In genomic region chr4:153638011-153638410, GRCh38 we compare ENCODE assay signal across 16 cellular contexts. TPM values are rescaled to one million over a fixed set of nuclear protein-coding genes. Genes with fewer than 3 reads are reported as not detected.
DNase-seq lines count a peak whose midpoint lies in the region; ATAC-seq, FAIRE-seq and TF ChIP-seq lines count a peak whose summit lies in the region.
"Had no signal": no experiment of that assay in that cellular context is flagged by ENCODE, and none has a peak within 500 bp of the region (broad histone marks: within the 10 kb centered on the region; RNA-seq: fewer than 3 reads in every experiment).

No MANE protein-coding gene starts in this region.

- no peak for FAIRE-seq in GM12892 (lab: Jason Lieb, UNC)

- H3K4me3 Mint-ChIP-seq in activated T-cell treated with anti-CD3 and anti-CD28 coated beads, Interleukin-2, amount 50 U/mL, for 24 hours: no peak overlapping the region
- H3K4me3 Mint-ChIP-seq in immature natural killer cell: no peak overlapping the region
- no peak overlapping the region for H3K4me3 Mint-ChIP-seq in stimulated activated effector memory CD8-positive, alpha-beta T cell treated with anti-CD3 and anti-CD28 coated beads, Interleukin-12 subunit alpha, Interleukin-12 subunit beta, amount 100 ng/mL, for 72 hours
- H3K4me3 Mint-ChIP-seq: HFFc6, IgD-negative memory B cell had no signal

- DNase-seq in activated T-cell treated with anti-CD3 and anti-CD28 coated beads, Interleukin-2, amount 50 U/mL, for 24 hours: no peak
- no peak for DNase-seq in activated T-cell treated with anti-CD3 and anti-CD28 coated beads, Interleukin-2, amount 50 U/mL, for 1 hour
- DNase-seq in GM12892 (ENCODE audit: insufficient read length) (no peak), immature natural killer cell (no peak), MM.1S (no peak), NCI-H82 treated with DMSO at 0.1 percent for 48 hours (lab: John Stamatoyannopoulos, UW; ENCODE audit: unreplicated experiment) (no peak)
- DNase-seq in stimulated activated effector memory CD8-positive, alpha-beta T cell treated with anti-CD3 and anti-CD28 coated beads, Interleukin-12 subunit alpha, Interleukin-12 subunit beta, amount 100 ng/mL, for 72 hours (ENCODE audit: low spot score in 2 of 2): no peak
- DNase-seq: AML-193, Calu3, DMS 273 treated with DMSO at 0.1 percent for 48 hours, HCEC 1CT, HFFc6 had no signal

- H3K9me3 Mint-ChIP-seq in activated T-cell treated with anti-CD3 and anti-CD28 coated beads, Interleukin-2, amount 50 U/mL, for 24 hours: no peaks in the 10 kb centered on the region
- H3K9me3 Mint-ChIP-seq in immature natural killer cell: no peaks in the 10 kb centered on the region
- no peaks in the 10 kb centered on the region for H3K9me3 Mint-ChIP-seq in stimulated activated effector memory CD8-positive, alpha-beta T cell treated with anti-CD3 and anti-CD28 coated beads, Interleukin-12 subunit alpha, Interleukin-12 subunit beta, amount 100 ng/mL, for 72 hours
- H3K9me3 Mint-ChIP-seq: HFFc6, IgD-negative memory B cell had no signal

- no peaks in the 10 kb centered on the region for H4K20me1 ChIP-seq in MM.1S (ENCODE audit: insufficient read depth, low read length)

- no peaks in the 10 kb centered on the region for H3K36me3 ChIP-seq in MM.1S (replicated peaks; ENCODE audit: insufficient read depth, low read length)

- no peaks in the 10 kb centered on the region for H3K79me2 ChIP-seq in MM.1S (ENCODE audit: low read length)

- H3K9me3 ChIP-seq in MM.1S (replicated peaks; ENCODE audit: insufficient read depth, low read length): no peaks in the 10 kb centered on the region
- H3K9me3 ChIP-seq: BLaER1 had no signal

- H3K27me3 Mint-ChIP-seq in activated T-cell treated with anti-CD3 and anti-CD28 coated beads, Interleukin-2, amount 50 U/mL, for 24 hours: no peaks in the 10 kb centered on the region
- H3K27me3 Mint-ChIP-seq in immature natural killer cell (ENCODE audit: low read depth in 3 of 3): peaks cover 0 to 8% (median 4%) of the 10 kb centered on the region in 3 donors
- H3K27me3 Mint-ChIP-seq: IgD-negative memory B cell had no signal

- no peak overlapping the region for H3K4me3 ChIP-seq in MM.1S (ENCODE audit: low read length)
- H3K4me3 ChIP-seq: BLaER1 had no signal

- H3K4me2 ChIP-seq in MM.1S (ENCODE audit: low read depth, low read length): no peak overlapping the region
- H3K4me2 ChIP-seq: BLaER1 had no signal

- peak; percentile 50; the same call in 1 of the 2 replicates for TF ChIP-seq POLR2A in GM12892 (IDR thresholded peaks at IDR 0.05; ENCODE audit: low read depth, low read length)

- peaks cover 13% of the 10 kb centered on the region for H3K4me1 Mint-ChIP-seq in activated T-cell treated with anti-CD3 and anti-CD28 coated beads, Interleukin-2, amount 50 U/mL, for 24 hours (ENCODE audit: low read depth)
- peaks cover under 1 to 2% of the 10 kb centered on the region in 2 donors for H3K4me1 Mint-ChIP-seq in immature natural killer cell
- H3K4me1 Mint-ChIP-seq in stimulated activated effector memory CD8-positive, alpha-beta T cell treated with anti-CD3 and anti-CD28 coated beads, Interleukin-12 subunit alpha, Interleukin-12 subunit beta, amount 100 ng/mL, for 72 hours: peaks cover 8% of the 10 kb centered on the region

- H3K4me1 ChIP-seq in MM.1S (ENCODE audit: low read length): no peaks in the 10 kb centered on the region

- no peak overlapping the region for H3K9ac ChIP-seq in MM.1S (ENCODE audit: low read length)
- H3K9ac ChIP-seq: BLaER1 had no signal

- no peaks in the 10 kb centered on the region for H3F3A ChIP-seq in MM.1S (ENCODE audit: insufficient read depth, low read length)

- no peak overlapping the region for H3K27ac ChIP-seq in MM.1S (ENCODE audit: low read length)
- H3K27ac ChIP-seq: 22Rv1, BLaER1 had no signal

- no peak for ATAC-seq in stimulated activated effector memory CD8-positive, alpha-beta T cell treated with anti-CD3 and anti-CD28 coated beads, Interleukin-12 subunit alpha, Interleukin-12 subunit beta, amount 100 ng/mL, for 72 hours
- no peak for ATAC-seq in GM19455 (IDR thresholded peaks at IDR 0.05; ENCODE audit: unreplicated experiment)

- no peaks in the 10 kb centered on the region for H3K27me3 ChIP-seq in MM.1S (replicated peaks; ENCODE audit: insufficient read depth, low read length)
- H3K27me3 ChIP-seq: BLaER1 had no signal

- no peaks in the 10 kb centered on the region for H3K9me2 ChIP-seq in MM.1S (replicated peaks; ENCODE audit: insufficient read depth, low read length)

- no peak overlapping the region for H2AFZ ChIP-seq in MM.1S (ENCODE audit: low read length)

- TF ChIP-seq CTCF in MM.1S (IDR thresholded peaks at IDR 0.05; ENCODE audit: low read length): no peak

- H3K27ac Mint-ChIP-seq in activated T-cell treated with anti-CD3 and anti-CD28 coated beads, Interleukin-2, amount 50 U/mL, for 24 hours: peak overlapping the region; percentile 28
- H3K27ac Mint-ChIP-seq in immature natural killer cell: peak overlapping the region in 4 of 6 donors; percentile 8 to 59 (median 17)
- peak overlapping the region; percentile 0 for H3K27ac Mint-ChIP-seq in stimulated activated effector memory CD8-positive, alpha-beta T cell treated with anti-CD3 and anti-CD28 coated beads, Interleukin-12 subunit alpha, Interleukin-12 subunit beta, amount 100 ng/mL, for 72 hours
- H3K27ac Mint-ChIP-seq: HFFc6 had no signal

- peaks cover 52% of the 10 kb centered on the region for H3K36me3 Mint-ChIP-seq in activated T-cell treated with anti-CD3 and anti-CD28 coated beads, Interleukin-2, amount 50 U/mL, for 24 hours (ENCODE audit: low read depth)
- H3K36me3 Mint-ChIP-seq in immature natural killer cell: peaks cover 23 to 48% (median 25%) of the 10 kb centered on the region in 3 donors
- peaks cover 51% of the 10 kb centered on the region for H3K36me3 Mint-ChIP-seq in stimulated activated effector memory CD8-positive, alpha-beta T cell treated with anti-CD3 and anti-CD28 coated beads, Interleukin-12 subunit alpha, Interleukin-12 subunit beta, amount 100 ng/mL, for 72 hours

RNA-seq across cellular contexts. Expression of gene TLR2, which starts 46.1 kb away (rescaled TPM):
- not detected for polyA plus RNA-seq in GM12892 (2012; ENCODE audit: missing spikeins)
- polyA plus RNA-seq in immature natural killer cell: 1 to 10 TPM in 2 of 3 donors, under 1 TPM in 1; 0.48 to 2.6 (median 1.5) TPM
